Comparison of ENCODE assay signal across 15 cellular contexts in genomic region chr13:50116430-50116973, GRCh38.
DNase-seq lines count a peak whose midpoint lies in the region; ATAC-seq and TF ChIP-seq lines count a peak whose summit lies in the region.
"Had no signal": no experiment of that assay in that cellular context is flagged by ENCODE, and none has a peak within 500 bp of the region (broad histone marks: within the 10 kb centered on the region; RNA-seq: fewer than 3 reads in every experiment).

No MANE protein-coding gene starts in this region.

- H3K27ac ChIP-seq in GM23248 (no peak overlapping the region), thyroid gland (no peak overlapping the region)
- H3K27ac ChIP-seq: brain microvascular endothelial cell, RWPE1 had no signal

- TF ChIP-seq CTCF in fibroblast of the aortic adventitia (IDR thresholded peaks at IDR 0.05; ENCODE audit: insufficient read depth, low read length) (no peak), thyroid gland (IDR thresholded peaks at IDR 0.05) (no peak)

- H3K4me2 ChIP-seq in GM23248 (ENCODE audit: unreplicated experiment), result no peak overlapping the region

- intact Hi-C loops in thyroid gland (cut with DNase I), result no loop called here

- peaks cover 91% of the 10 kb centered on the region for H3K79me2 ChIP-seq in GM23248 (ENCODE audit: insufficient read depth)

- H3K27me3 ChIP-seq in GM23248 (replicated peaks; ENCODE audit: insufficient read depth) (no peaks in the 10 kb centered on the region), thyroid gland (no peaks in the 10 kb centered on the region)
- H3K27me3 ChIP-seq: brain microvascular endothelial cell had no signal

- no peaks in the 10 kb centered on the region for H3K27me3 Mint-ChIP-seq in activated T-cell treated with anti-CD3 and anti-CD28 coated beads, Interleukin-2, amount 50 U/mL, for 24 hours

- H3K4me1 ChIP-seq in GM23248 (ENCODE audit: insufficient read depth) (peaks cover 8% of the 10 kb centered on the region), thyroid gland (peaks cover 0 to 11% of the 10 kb centered on the region in 2 donors)

- H3K27ac Mint-ChIP-seq in activated T-cell treated with anti-CD3 and anti-CD28 coated beads, Interleukin-2, amount 50 U/mL, for 24 hours, result no peak overlapping the region

- no peaks in the 10 kb centered on the region for H3K9me3 ChIP-seq in GM23248 (ENCODE audit: low read depth)
- no peaks in the 10 kb centered on the region for H3K9me3 ChIP-seq in thyroid gland

- no peaks in the 10 kb centered on the region for H3K9me2 ChIP-seq in GM23248 (ENCODE audit: insufficient read depth)

- in situ Hi-C loops in GM23248 (cut with MboI), result no loop called here

- peak; percentile 47 to 48 for DNase-seq in AML-193 (lab: John Stamatoyannopoulos, UW)
- peak; percentile 55 for DNase-seq in GM23248
- peak; percentile 32 for DNase-seq in fibroblast of the aortic adventitia (ENCODE audit: low read depth)
- DNase-seq in Ammon's horn (ENCODE audit: low spot score), result no peak
- no peak for DNase-seq in thyroid gland
- DNase-seq in activated T-cell treated with anti-CD3 and anti-CD28 coated beads, Interleukin-2, amount 50 U/mL, for 24 hours, result no peak
- DNase-seq: activated CD4-positive, CD25-positive, alpha-beta regulatory T cell; activated effector memory CD4-positive, alpha-beta T cell treated with anti-CD3 and anti-CD28 coated beads, Interleukin-2, amount 50 U/mL, for 16 hours; brain microvascular endothelial cell; DMS 273 treated with DMSO at 0.1 percent for 48 hours; hippocampal formation; kidney glomerular epithelial cell had no signal

- no peaks in the 10 kb centered on the region for H3K9me3 Mint-ChIP-seq in activated T-cell treated with anti-CD3 and anti-CD28 coated beads, Interleukin-2, amount 50 U/mL, for 24 hours

- H3K9ac ChIP-seq in GM23248, result no peak overlapping the region

- peaks cover 19% of the 10 kb centered on the region for H3K4me1 Mint-ChIP-seq in activated T-cell treated with anti-CD3 and anti-CD28 coated beads, Interleukin-2, amount 50 U/mL, for 24 hours (ENCODE audit: low read depth)

- H2AFZ ChIP-seq in GM23248, result no peak overlapping the region

- no peak for TF ChIP-seq POLR2A in thyroid gland (IDR thresholded peaks at IDR 0.05)

- 0 out of 2 replicates have a peak, but pooled peaks cover 4% of the 10 kb centered on the region for H3F3A ChIP-seq in GM23248 (ENCODE audit: insufficient read depth)

- H3K36me3 ChIP-seq in GM23248 (ENCODE audit: low read depth) (no peaks in the 10 kb centered on the region; the same call in 1 of the 2 replicates), thyroid gland (no peaks in the 10 kb centered on the region)
- H3K36me3 ChIP-seq: brain microvascular endothelial cell had no signal

- peaks cover 4% of the 10 kb centered on the region for H4K20me1 ChIP-seq in GM23248 (ENCODE audit: insufficient read depth)

- no peak overlapping the region for H3K4me3 ChIP-seq in GM23248
- H3K4me3 ChIP-seq in fibroblast of the aortic adventitia (ENCODE audit: low read depth, low read length), result no peak overlapping the region
- no peak overlapping the region for H3K4me3 ChIP-seq in thyroid gland (replicated peaks in 1 of 3)

- H3K36me3 Mint-ChIP-seq in activated T-cell treated with anti-CD3 and anti-CD28 coated beads, Interleukin-2, amount 50 U/mL, for 24 hours (ENCODE audit: low read depth), result no peaks in the 10 kb centered on the region

- ATAC-seq in SK-N-SH treated with all-trans-retinoic acid at 6 μM for 48 hours (peak; percentile 74), GM18867 (IDR thresholded peaks at IDR 0.05; ENCODE audit: unreplicated experiment) (no peak)

- no peak overlapping the region for H3K4me3 Mint-ChIP-seq in activated T-cell treated with anti-CD3 and anti-CD28 coated beads, Interleukin-2, amount 50 U/mL, for 24 hours

- WGBS in GM23248 (ENCODE audit: low coverage in 1 of 2, low lambda C conversion rate in 2 of 2, missing lambda C conversion rate in 2 of 2), 2 experiments, result 74 to 76% methylated on average over 5 of the region's 5 CpGs
- WGBS in thyroid gland, 2 donors, result 63 to 76% methylated on average over 5 of the region's 5 CpGs

TF ChIP-seq in SK-N-SH treated with all-trans-retinoic acid at 6 μM for 48 hours, 23 proteins besides CTCF, POLR2A, EP300 and RAD21:
- no peak for TF ChIP-seq GLIS3 (CRISPR knock-in tag; IDR thresholded peaks at IDR 0.05)
- no peak for TF ChIP-seq ZFP3 (CRISPR knock-in tag; IDR thresholded peaks at IDR 0.05)
- TF ChIP-seq, protein P1, sequence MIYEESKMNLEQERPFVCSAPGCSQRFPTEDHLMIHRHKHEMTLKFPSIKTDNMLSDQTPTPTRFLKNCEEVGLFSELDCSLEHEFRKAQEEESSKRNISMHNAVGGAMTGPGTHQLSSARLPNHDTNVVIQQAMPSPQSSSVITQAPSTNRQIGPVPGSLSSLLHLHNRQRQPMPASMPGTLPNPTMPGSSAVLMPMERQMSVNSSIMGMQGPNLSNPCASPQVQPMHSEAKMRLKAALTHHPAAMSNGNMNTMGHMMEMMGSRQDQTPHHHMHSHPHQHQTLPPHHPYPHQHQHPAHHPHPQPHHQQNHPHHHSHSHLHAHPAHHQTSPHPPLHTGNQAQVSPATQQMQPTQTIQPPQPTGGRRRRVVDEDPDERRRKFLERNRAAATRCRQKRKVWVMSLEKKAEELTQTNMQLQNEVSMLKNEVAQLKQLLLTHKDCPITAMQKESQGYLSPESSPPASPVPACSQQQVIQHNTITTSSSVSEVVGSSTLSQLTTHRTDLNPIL (CRISPR knock-in tag; IDR thresholded peaks at IDR 0.05; ENCODE audit: low read depth), result no peak
- peak; percentile 36; the same call in 1 of the 2 replicates for TF ChIP-seq ISL1 (CRISPR knock-in tag; IDR thresholded peaks at IDR 0.05)

Comparison
In these comparisons a context has a peak if more than half of its experiments do, and no peak if none do; other contexts are left out.
1. DNase-seq: peak in AML-193 (2 of 2), GM23248 (single experiment) and fibroblast of the aortic adventitia (single experiment); none in Ammon's horn (single experiment), thyroid gland (0 of 2) and activated T-cell treated with anti-CD3 and anti-CD28 coated beads, Interleukin-2, amount 50 U/mL, for 24 hours (single experiment).